Comparison of ENCODE assay signal across 29 cellular contexts in the genomic region with DNA sequence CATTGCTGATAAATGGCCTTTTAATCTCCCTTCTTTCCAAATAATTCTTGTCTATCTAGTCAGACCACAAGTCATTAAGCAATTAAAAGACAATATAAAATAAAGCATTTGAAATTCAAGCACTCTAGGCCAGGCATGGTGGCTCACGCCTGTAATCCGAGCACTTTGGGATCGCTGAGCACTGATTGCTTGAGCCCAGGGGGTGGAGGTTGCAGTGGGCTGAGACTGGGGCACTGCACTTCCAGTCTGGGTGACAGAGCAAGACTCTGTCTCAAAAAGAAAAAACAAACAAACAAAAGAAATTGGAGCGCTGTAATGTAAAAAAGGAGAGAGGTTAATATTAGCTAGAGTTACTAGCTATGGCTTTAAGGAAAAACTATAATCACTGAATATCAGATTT. TPM values are rescaled to one million over a fixed set of nuclear protein-coding genes. Genes with fewer than 3 reads are reported as not detected.
A peak's percentile ranks its signal among the peaks of the same experiment; 100 is the strongest.
DNase-seq lines count a peak whose midpoint lies in the region; ATAC-seq and TF ChIP-seq lines count a peak whose summit lies in the region.
"Had no signal": no experiment of that assay in that cellular context is flagged by ENCODE, and none has a peak within 500 bp of the region (broad histone marks: within the 10 kb centered on the region; RNA-seq: fewer than 3 reads in every experiment).

No MANE protein-coding gene starts in this region.

- H3K4ac ChIP-seq in neuronal stem cell (ENCODE audit: low read length), result no peak overlapping the region

- H3K4me1 ChIP-seq in neuronal stem cell (ENCODE audit: control insufficient read depth in 2 of 2, insufficient read depth in 1 of 2, low read depth in 1 of 2, low read length in 2 of 2), result peaks cover 0 to 1% of the 10 kb centered on the region in 2 donors
- H3K4me1 ChIP-seq: body of pancreas, esophagus muscularis mucosa, sigmoid colon, thyroid gland, uterus had no signal

- H3K4me3 ChIP-seq in neuronal stem cell (ENCODE audit: low read length in 2 of 2) (no peak overlapping the region), MG63 (no peak overlapping the region)
- H3K4me3 ChIP-seq: body of pancreas, esophagus muscularis mucosa, GM23248, PC-9, sigmoid colon, thyroid gland, uterus had no signal

- POLR2A ChIA-PET in WTC11 (lab: Charles Lee), result no interaction called here

- H3K23ac ChIP-seq in neuronal stem cell (ENCODE audit: low read depth, low read length, poor library complexity), result no peak overlapping the region

- WGBS in neuronal stem cell (ENCODE audit: extremely low coverage in 2 of 2, insufficient read length in 2 of 2, insufficient replicate concordance in 1 of 2), 2 donors, result no CpG with 5 or more reads among the region's 4 CpGs

- no peak overlapping the region for H2AK5ac ChIP-seq in neuronal stem cell (ENCODE audit: low read depth, low read length)

- no peak overlapping the region for H3K4me3 Mint-ChIP-seq in WTC11
- H3K4me3 Mint-ChIP-seq: CD4-positive, alpha-beta T cell; central memory CD8-positive, alpha-beta T cell; dendritic cell treated with granulocyte-macrophage colony-stimulating factor and Interleukin-4, amounts not matched to agents 40 ng/mL and 50 ng/mL, for 4 days; T-helper 1 cell treated with Interleukin-12 subunit alpha and Interleukin-12 subunit beta and Interleukin-4 antibody, amounts not matched to agents 30 μg/mL and 1 μg/mL, for 36 hours had no signal

- H3K27me3 ChIP-seq in neuronal stem cell (ENCODE audit: control insufficient read depth in 3 of 3, insufficient read depth in 3 of 3, low read depth in 1 of 3, low read length in 3 of 3) (no peaks in the 10 kb centered on the region), MG63 (no peaks in the 10 kb centered on the region)
- H3K27me3 ChIP-seq: body of pancreas, esophagus muscularis mucosa, sigmoid colon, thyroid gland, uterus had no signal

- no peaks in the 10 kb centered on the region for H3K79me1 ChIP-seq in neuronal stem cell (ENCODE audit: low read depth, low read length)

- H3K14ac ChIP-seq in neuronal stem cell (ENCODE audit: low read length), result no peak overlapping the region

- H3K9me3 ChIP-seq in neuronal stem cell (replicated peaks in 1 of 2; ENCODE audit: control insufficient read depth in 2 of 2, insufficient read depth in 1 of 2, low read depth in 1 of 2, low read length in 2 of 2) (no peaks in the 10 kb centered on the region), MG63 (no peaks in the 10 kb centered on the region)
- H3K9me3 ChIP-seq: body of pancreas, esophagus muscularis mucosa, sigmoid colon, SK-N-SH, thyroid gland, uterus had no signal

- no peak overlapping the region for H2BK12ac ChIP-seq in neuronal stem cell (ENCODE audit: low read length)

- no peak overlapping the region for H2BK5ac ChIP-seq in neuronal stem cell (ENCODE audit: low read length)

- ATAC-seq in WTC11, result peak; percentile 81
- ATAC-seq: body of pancreas, left ventricle myocardium superior had no signal

- no peak overlapping the region for H3K9ac ChIP-seq in neuronal stem cell (ENCODE audit: low read depth, low read length, poor library complexity)
- H3K9ac ChIP-seq: GM23248, SK-N-SH had no signal

- H4K91ac ChIP-seq in neuronal stem cell (ENCODE audit: low read depth, low read length, poor library complexity), result no peak overlapping the region

- no peak overlapping the region for H2BK120ac ChIP-seq in neuronal stem cell (ENCODE audit: low read depth, low read length)

- peaks cover 59% of the 10 kb centered on the region for H3K4me1 Mint-ChIP-seq in WTC11
- H3K4me1 Mint-ChIP-seq: central memory CD8-positive, alpha-beta T cell had no signal

- H3K4me2 ChIP-seq in neuronal stem cell (ENCODE audit: insufficient read depth, low read length, poor library complexity, severe bottlenecking), result no peak overlapping the region
- H3K4me2 ChIP-seq: PC-9, SK-N-SH had no signal

- H3K9me3 Mint-ChIP-seq in WTC11, result peaks cover 6% of the 10 kb centered on the region
- H3K9me3 Mint-ChIP-seq: CD4-positive, alpha-beta T cell; central memory CD8-positive, alpha-beta T cell; dendritic cell treated with granulocyte-macrophage colony-stimulating factor and Interleukin-4, amounts not matched to agents 40 ng/mL and 50 ng/mL, for 4 days; T-helper 1 cell treated with Interleukin-12 subunit alpha and Interleukin-12 subunit beta and Interleukin-4 antibody, amounts not matched to agents 30 μg/mL and 1 μg/mL, for 36 hours had no signal

- DNase-seq in NCI-H2107 treated with DMSO at 0.1 percent for 48 hours (lab: John Stamatoyannopoulos, UW; ENCODE audit: unreplicated experiment) (peak; percentile 76), NCI-H2107 (lab: John Stamatoyannopoulos, UW) (no peak), NCI-H1105 treated with DMSO at 0.1 percent for 48 hours (lab: John Stamatoyannopoulos, UW) (peak; percentile 86), WTC11 (ENCODE audit: low spot score) (no peak), neuronal stem cell (ENCODE audit: low spot score) (no peak), dermis blood vessel endothelial cell (no peak), MG63 (no peak), LoVo (ENCODE audit: low spot score) (no peak)
- DNase-seq: activated CD4-positive, alpha-beta T cell treated with anti-CD3 and anti-CD28 coated beads, Interleukin-2, amount 50 U/mL, for 48 hours; activated CD8-positive, alpha-beta memory T cell treated with anti-CD3 and anti-CD28 coated beads, Interleukin-2, amount 50 U/mL, for 4 hours; activated naive CD4-positive, alpha-beta T cell treated with anti-CD3 and anti-CD28 coated beads, Interleukin-2, amount 50 U/mL, for 16 hours; body of pancreas; CD4-positive, alpha-beta T cell; foreskin fibroblast; GM23248; left ventricle myocardium superior; NCI-H1930; NCI-H446 treated with DMSO at 0.1 percent for 48 hours; nucleus accumbens; PC-9; sigmoid colon; SK-N-SH; stimulated activated CD4-positive, alpha-beta T cell treated with anti-CD3 and anti-CD28 coated beads, Interleukin-4, amount 100 ng/mL, for 24 hours; thyroid gland; uterus had no signal

- no peaks in the 10 kb centered on the region for H3K36me3 ChIP-seq in neuronal stem cell (replicated peaks in 1 of 2; ENCODE audit: control insufficient read depth in 2 of 2, insufficient read depth in 2 of 2, low read length in 2 of 2)
- H3K36me3 ChIP-seq in MG63, result no peaks in the 10 kb centered on the region
- H3K36me3 ChIP-seq: esophagus muscularis mucosa, sigmoid colon, thyroid gland, uterus had no signal

- no peak overlapping the region for H3K18ac ChIP-seq in neuronal stem cell (ENCODE audit: low read length)

- 0 out of 2 replicates have a peak overlapping the region, but pooled peaks have one; percentile 13 for H3K27ac Mint-ChIP-seq in WTC11
- H3K27ac Mint-ChIP-seq: CD4-positive, alpha-beta T cell; dendritic cell treated with granulocyte-macrophage colony-stimulating factor and Interleukin-4, amounts not matched to agents 40 ng/mL and 50 ng/mL, for 4 days; T-helper 1 cell treated with Interleukin-12 subunit alpha and Interleukin-12 subunit beta and Interleukin-4 antibody, amounts not matched to agents 30 μg/mL and 1 μg/mL, for 36 hours had no signal

- no peaks in the 10 kb centered on the region for H3K27me3 Mint-ChIP-seq in WTC11 (ENCODE audit: low read depth)
- H3K27me3 Mint-ChIP-seq: dendritic cell treated with granulocyte-macrophage colony-stimulating factor and Interleukin-4, amounts not matched to agents 40 ng/mL and 50 ng/mL, for 4 days had no signal

- H2BK15ac ChIP-seq in neuronal stem cell (ENCODE audit: low read length), result no peak overlapping the region

- TF ChIP-seq CTCF in WTC11 (IDR thresholded peaks at IDR 0.05), result no peak

- no peak overlapping the region for H3K27ac ChIP-seq in neuronal stem cell (replicated peaks; ENCODE audit: low read length)
- H3K27ac ChIP-seq: body of pancreas, esophagus muscularis mucosa, GM23248, PC-9, sigmoid colon, thyroid gland, uterus had no signal

- peak overlapping the region; percentile 2 for H2AFZ ChIP-seq in neuronal stem cell (ENCODE audit: low read length)
- H2AFZ ChIP-seq: GM23248, PC-9 had no signal

- no peak overlapping the region for H4K8ac ChIP-seq in neuronal stem cell (ENCODE audit: low read depth, low read length)

- CTCF ChIA-PET in WTC11 (lab: Charles Lee), result no interaction called here

- H3K36me3 Mint-ChIP-seq in WTC11, result peaks cover 2% of the 10 kb centered on the region; the same call in 1 of the 2 replicates

TF ChIP-seq in WTC11, 78 proteins besides CTCF, POLR2A, EP300 and RAD21:
- TF ChIP-seq GABPB1 (CRISPR knock-in tag; IDR thresholded peaks at IDR 0.05) (no peak), NR3C1 (CRISPR knock-in tag; conservative IDR thresholded peaks at IDR 0.05; ENCODE audit: low read depth) (no peak), EMX1 (CRISPR knock-in tag; IDR thresholded peaks at IDR 0.05) (no peak), RELA (CRISPR knock-in tag; IDR thresholded peaks at IDR 0.05; ENCODE audit: borderline replicate concordance) (no peak), ATF3 (CRISPR knock-in tag; conservative IDR thresholded peaks at IDR 0.05) (no peak), ELF4 (CRISPR knock-in tag; IDR thresholded peaks at IDR 0.05; ENCODE audit: low read depth) (no peak), SMAD4 (CRISPR knock-in tag; IDR thresholded peaks at IDR 0.05) (no peak), ZNF138 (CRISPR knock-in tag; conservative IDR thresholded peaks at IDR 0.05) (no peak)
TF ChIP-seq in WTC11: peak in this region for 0.

RNA-seq across cellular contexts. Expression of gene CSRP2, which starts 30.5 kb away (rescaled TPM):
- total RNA-seq in WTC11 (2021) (157 to 179 TPM (median 176 TPM) in 3 replicates), dermis blood vessel endothelial cell (21.0 and 22.8 TPM in 2 replicates)
- polyA plus RNA-seq in neuronal stem cell (2013, experiment 1 of 2), result 288 TPM
- 282 TPM for polyA plus RNA-seq in neuronal stem cell (2013, experiment 2 of 2)
- total RNA-seq in MG63 (2014; rRNA removed; shearing (Covaris generic); ENCODE audit: low replicate concordance), result 10.6 and 15.8 TPM in 2 replicates
- total RNA-seq: CD4-positive, alpha-beta T cell had no signal

Comparison
In these comparisons a context has a peak if more than half of its experiments do, and no peak if none do; other contexts are left out.
1. DNase-seq: peak in NCI-H2107 treated with DMSO at 0.1 percent for 48 hours (single experiment) and NCI-H1105 treated with DMSO at 0.1 percent for 48 hours (single experiment); none in NCI-H2107 (single experiment), WTC11 (single experiment), neuronal stem cell (single experiment), dermis blood vessel endothelial cell (single experiment), MG63 (single experiment) and LoVo (single experiment).